ENCODE assay signal across 35 cellular contexts in the genomic region with DNA sequence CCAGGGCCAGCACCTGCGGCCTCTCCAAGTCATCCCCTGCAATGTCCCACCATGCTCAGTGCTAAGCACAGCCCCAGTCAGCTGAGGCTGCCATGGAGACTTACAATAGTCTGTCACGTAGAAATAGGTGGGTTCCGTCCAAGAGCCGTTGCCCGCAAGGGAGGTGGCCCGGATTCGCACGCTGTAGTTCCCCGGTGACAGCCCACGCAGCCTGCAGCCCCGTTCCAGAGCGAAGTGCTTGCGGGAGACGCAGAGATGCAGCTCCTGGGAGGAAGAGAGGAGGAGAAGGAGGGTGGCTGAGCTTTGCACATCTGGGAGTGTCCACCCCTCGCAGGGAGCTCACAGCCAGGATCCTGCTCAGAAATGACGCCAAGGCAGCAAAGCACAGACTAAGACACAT.
"Had no signal": no experiment of that assay in that cellular context is flagged by ENCODE, and none has a peak within 500 bp of the region (broad histone marks: within the 10 kb centered on the region; RNA-seq: fewer than 3 reads in every experiment).

No MANE protein-coding gene starts in this region.

- H3K27ac Mint-ChIP-seq: activated B cell treated with CpG ODN at 0.5 μM for 24 hours; activated CD4-positive, alpha-beta memory T cell treated with anti-CD3 and anti-CD28 coated beads for 36 hours; activated CD4-positive, alpha-beta T cell treated with anti-CD3 and anti-CD28 coated beads, Interleukin-2, amount 10 ng/mL, durations not matched to agents 24 days and 14 days; activated CD8-positive, alpha-beta T cell treated with anti-CD3 and anti-CD28 coated beads for 36 hours; activated naive CD4-positive, alpha-beta T cell treated with anti-CD3 and anti-CD28 coated beads, Interleukin-2, amount 10 ng/mL, durations not matched to agents 7 days and 5 days; activated naive CD4-positive, alpha-beta T cell treated with anti-CD3 and anti-CD28 coated beads, Interleukin-2, amount 50 U/mL, for 24 hours; activated naive CD8-positive, alpha-beta T cell; activated naive CD8-positive, alpha-beta T cell treated with anti-CD3 and anti-CD28 coated beads, Interleukin-2, amount 10 ng/mL, durations not matched to agents 7 days and 5 days; activated naive CD8-positive, alpha-beta T cell treated with anti-CD3 and anti-CD28 coated beads, Interleukin-2, amount 50 U/mL, for 24 hours; activated T-helper 2 cell treated with anti-CD3 and anti-CD28 coated beads, Interferon-gamma antibody, Interleukin-2, Interleukin-4, amounts not matched to agents 10 μg/mL and 5 μg/mL and 100 μg/mL, durations not matched to agents 14 hours and 24 hours and 36 hours; brain; T-helper 1 cell treated with Interleukin-12 subunit alpha and Interleukin-12 subunit beta and Interleukin-4 antibody, amounts not matched to agents 30 μg/mL and 1 μg/mL, for 36 hours; T-helper 2 cell treated with Interferon-gamma antibody and Interleukin-4, amounts not matched to agents 5 μg/mL and 100 μg/mL, for 36 hours had no signal

- H3K4me1 Mint-ChIP-seq: activated B cell treated with CpG ODN at 0.5 μM for 24 hours; activated CD4-positive, alpha-beta T cell treated with anti-CD3 and anti-CD28 coated beads, Interleukin-2, amount 10 ng/mL, durations not matched to agents 24 days and 14 days; activated naive CD4-positive, alpha-beta T cell treated with anti-CD3 and anti-CD28 coated beads, Interleukin-2, amount 10 ng/mL, durations not matched to agents 7 days and 5 days; activated naive CD4-positive, alpha-beta T cell treated with anti-CD3 and anti-CD28 coated beads, Interleukin-2, amount 50 U/mL, for 24 hours; activated naive CD8-positive, alpha-beta T cell treated with anti-CD3 and anti-CD28 coated beads, Interleukin-2, amount 10 ng/mL, durations not matched to agents 7 days and 5 days; activated naive CD8-positive, alpha-beta T cell treated with anti-CD3 and anti-CD28 coated beads, Interleukin-2, amount 50 U/mL, for 24 hours; brain; central memory CD8-positive, alpha-beta T cell had no signal

- H3K4me3 Mint-ChIP-seq: activated B cell treated with CpG ODN at 0.5 μM for 24 hours; activated CD4-positive, alpha-beta memory T cell treated with anti-CD3 and anti-CD28 coated beads for 36 hours; activated CD4-positive, alpha-beta T cell treated with anti-CD3 and anti-CD28 coated beads, Interleukin-2, amount 10 ng/mL, durations not matched to agents 24 days and 14 days; activated CD8-positive, alpha-beta T cell treated with anti-CD3 and anti-CD28 coated beads for 36 hours; activated naive CD4-positive, alpha-beta T cell treated with anti-CD3 and anti-CD28 coated beads, Interleukin-2, amount 10 ng/mL, durations not matched to agents 7 days and 5 days; activated naive CD4-positive, alpha-beta T cell treated with anti-CD3 and anti-CD28 coated beads, Interleukin-2, amount 50 U/mL, for 24 hours; activated naive CD8-positive, alpha-beta T cell; activated naive CD8-positive, alpha-beta T cell treated with anti-CD3 and anti-CD28 coated beads, Interleukin-2, amount 10 ng/mL, durations not matched to agents 7 days and 5 days; activated naive CD8-positive, alpha-beta T cell treated with anti-CD3 and anti-CD28 coated beads, Interleukin-2, amount 50 U/mL, for 24 hours; brain; central memory CD8-positive, alpha-beta T cell; T-helper 1 cell treated with Interleukin-12 subunit alpha and Interleukin-12 subunit beta and Interleukin-4 antibody, amounts not matched to agents 30 μg/mL and 1 μg/mL, for 36 hours; T-helper 2 cell treated with Interferon-gamma antibody and Interleukin-4, amounts not matched to agents 5 μg/mL and 100 μg/mL, for 36 hours had no signal

- H3K9me3 ChIP-seq: ascending aorta had no signal

- H3K36me3 Mint-ChIP-seq: activated CD4-positive, alpha-beta memory T cell treated with anti-CD3 and anti-CD28 coated beads for 36 hours; activated naive CD4-positive, alpha-beta T cell treated with anti-CD3 and anti-CD28 coated beads, Interleukin-2, amount 10 ng/mL, durations not matched to agents 7 days and 5 days; activated naive CD4-positive, alpha-beta T cell treated with anti-CD3 and anti-CD28 coated beads, Interleukin-2, amount 50 U/mL, for 24 hours; activated naive CD8-positive, alpha-beta T cell treated with anti-CD3 and anti-CD28 coated beads, Interleukin-2, amount 10 ng/mL, durations not matched to agents 7 days and 5 days had no signal

- H3K9me3 Mint-ChIP-seq: activated CD4-positive, alpha-beta T cell treated with anti-CD3 and anti-CD28 coated beads, Interleukin-2, amount 10 ng/mL, durations not matched to agents 24 days and 14 days; activated naive CD4-positive, alpha-beta T cell treated with anti-CD3 and anti-CD28 coated beads, Interleukin-2, amount 50 U/mL, for 24 hours; activated naive CD8-positive, alpha-beta T cell treated with anti-CD3 and anti-CD28 coated beads, Interleukin-2, amount 10 ng/mL, durations not matched to agents 7 days and 5 days; central memory CD8-positive, alpha-beta T cell had no signal

- ATAC-seq: activated CD8-positive, alpha-beta T cell treated with anti-CD3 and anti-CD28 coated beads for 36 hours; activated naive CD8-positive, alpha-beta T cell treated with anti-CD3 and anti-CD28 coated beads, Interleukin-2, amount 50 U/mL, for 24 hours had no signal

- H3K27ac ChIP-seq: ascending aorta, cardiac muscle cell, VCaP had no signal

- H3K27me3 Mint-ChIP-seq: activated CD4-positive, alpha-beta T cell treated with anti-CD3 and anti-CD28 coated beads, Interleukin-2, amount 10 ng/mL, durations not matched to agents 24 days and 14 days; activated CD8-positive, alpha-beta T cell treated with anti-CD3 and anti-CD28 coated beads for 36 hours; activated naive CD4-positive, alpha-beta T cell treated with anti-CD3 and anti-CD28 coated beads, Interleukin-2, amount 10 ng/mL, durations not matched to agents 7 days and 5 days; activated naive CD4-positive, alpha-beta T cell treated with anti-CD3 and anti-CD28 coated beads, Interleukin-2, amount 50 U/mL, for 24 hours; activated naive CD8-positive, alpha-beta T cell; activated naive CD8-positive, alpha-beta T cell treated with anti-CD3 and anti-CD28 coated beads, Interleukin-2, amount 10 ng/mL, durations not matched to agents 7 days and 5 days; activated naive CD8-positive, alpha-beta T cell treated with anti-CD3 and anti-CD28 coated beads, Interleukin-2, amount 50 U/mL, for 24 hours; brain had no signal

- DNase-seq: activated B cell treated with CpG ODN at 0.5 μM for 24 hours; activated CD4-positive, alpha-beta memory T cell treated with anti-CD3 and anti-CD28 coated beads for 36 hours; activated CD4-positive, alpha-beta T cell treated with anti-CD3 and anti-CD28 coated beads for 4 hours; activated CD4-positive, alpha-beta T cell treated with anti-CD3 and anti-CD28 coated beads, Interleukin-2, amount 10 ng/mL, durations not matched to agents 24 days and 14 days; activated CD4-positive, alpha-beta T cell treated with anti-CD3 and anti-CD28 coated beads, Interleukin-2, amount 50 U/mL, for 1 hour; activated CD4-positive, alpha-beta T cell treated with anti-CD3 and anti-CD28 coated beads, Interleukin-2, amount 50 U/mL, for 4 hours; activated CD4-positive, CD25-positive, alpha-beta regulatory T cell treated with anti-CD3 and anti-CD28 coated beads, Interleukin-2, amount 50 U/mL, for 72 hours; activated CD8-positive, alpha-beta memory T cell treated with anti-CD3 and anti-CD28 coated beads, Interleukin-2, amount 50 U/mL, for 4 hours; activated CD8-positive, alpha-beta T cell treated with anti-CD3 and anti-CD28 coated beads for 36 hours; activated effector memory CD4-positive, alpha-beta T cell treated with Interleukin-2 at 50 U/mL for 16 hours; activated gamma-delta T cell; activated naive CD4-positive, alpha-beta T cell treated with anti-CD3 and anti-CD28 coated beads, Interleukin-2, amount 10 ng/mL, durations not matched to agents 7 days and 5 days; activated naive CD4-positive, alpha-beta T cell treated with Interleukin-2 at 50 U/mL for 16 hours; activated naive CD8-positive, alpha-beta T cell treated with anti-CD3 and anti-CD28 coated beads, Interleukin-2, amount 10 ng/mL, durations not matched to agents 7 days and 5 days; activated naive CD8-positive, alpha-beta T cell treated with anti-CD3 and anti-CD28 coated beads, Interleukin-2, amount 50 U/mL, for 24 hours; activated T-cell treated with anti-CD3 and anti-CD28 coated beads for 4 hours; activated T-cell treated with anti-CD3 and anti-CD28 coated beads, Interleukin-2, amount 50 U/mL, for 1 hour; activated T-cell treated with anti-CD3 and anti-CD28 coated beads, Interleukin-2, amount 50 U/mL, for 48 hours; amygdala; anterior cingulate cortex; caudate nucleus; SW 1271; T-helper 1 cell; T-helper 2 cell; T-helper 9 cell had no signal

- H3K4me3 ChIP-seq: ascending aorta, cardiac muscle cell had no signal

- H3K27me3 ChIP-seq: ascending aorta, cardiac muscle cell had no signal
